Comparison of ENCODE assay signal across 1 cellular context in genomic region chr22:24156915-24157782, GRCh38.
TF ChIP-seq lines count a peak whose summit lies in the region.

No MANE protein-coding gene starts in this region.

TF ChIP-seq in HepG2, 621 proteins besides CTCF, POLR2A, EP300 and RAD21 (continued from another document and continues in another):
- TF ChIP-seq, protein P1, sequence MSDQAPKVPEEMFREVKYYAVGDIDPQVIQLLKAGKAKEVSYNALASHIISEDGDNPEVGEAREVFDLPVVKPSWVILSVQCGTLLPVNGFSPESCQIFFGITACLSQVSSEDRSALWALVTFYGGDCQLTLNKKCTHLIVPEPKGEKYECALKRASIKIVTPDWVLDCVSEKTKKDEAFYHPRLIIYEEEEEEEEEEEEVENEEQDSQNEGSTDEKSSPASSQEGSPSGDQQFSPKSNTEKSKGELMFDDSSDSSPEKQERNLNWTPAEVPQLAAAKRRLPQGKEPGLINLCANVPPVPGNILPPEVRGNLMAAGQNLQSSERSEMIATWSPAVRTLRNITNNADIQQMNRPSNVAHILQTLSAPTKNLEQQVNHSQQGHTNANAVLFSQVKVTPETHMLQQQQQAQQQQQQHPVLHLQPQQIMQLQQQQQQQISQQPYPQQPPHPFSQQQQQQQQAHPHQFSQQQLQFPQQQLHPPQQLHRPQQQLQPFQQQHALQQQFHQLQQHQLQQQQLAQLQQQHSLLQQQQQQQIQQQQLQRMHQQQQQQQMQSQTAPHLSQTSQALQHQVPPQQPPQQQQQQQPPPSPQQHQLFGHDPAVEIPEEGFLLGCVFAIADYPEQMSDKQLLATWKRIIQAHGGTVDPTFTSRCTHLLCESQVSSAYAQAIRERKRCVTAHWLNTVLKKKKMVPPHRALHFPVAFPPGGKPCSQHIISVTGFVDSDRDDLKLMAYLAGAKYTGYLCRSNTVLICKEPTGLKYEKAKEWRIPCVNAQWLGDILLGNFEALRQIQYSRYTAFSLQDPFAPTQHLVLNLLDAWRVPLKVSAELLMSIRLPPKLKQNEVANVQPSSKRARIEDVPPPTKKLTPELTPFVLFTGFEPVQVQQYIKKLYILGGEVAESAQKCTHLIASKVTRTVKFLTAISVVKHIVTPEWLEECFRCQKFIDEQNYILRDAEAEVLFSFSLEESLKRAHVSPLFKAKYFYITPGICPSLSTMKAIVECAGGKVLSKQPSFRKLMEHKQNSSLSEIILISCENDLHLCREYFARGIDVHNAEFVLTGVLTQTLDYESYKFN (CRISPR knock-in tag; conservative IDR thresholded peaks at IDR 0.05), result peak; percentile 49; the same call in 1 of the 2 replicates
- TF ChIP-seq MXI1 (IDR thresholded peaks at IDR 0.05; ENCODE audit: borderline replicate concordance, low read depth, low read length) (peak; percentile 62; the same call in 1 of the 3 replicates), ZNF124 (CRISPR knock-in tag; IDR thresholded peaks at IDR 0.05) (peak; percentile 50; the same call in 1 of the 2 replicates), ZSCAN9 (CRISPR knock-in tag; IDR thresholded peaks at IDR 0.05; ENCODE audit: borderline replicate concordance) (peak; percentile 67; the same call in 1 of the 2 replicates), ZNF24 (IDR thresholded peaks at IDR 0.05) (no peak), HMGXB3 (CRISPR knock-in tag; IDR thresholded peaks at IDR 0.05; ENCODE audit: borderline replicate concordance) (peak; percentile 42; the same call in 1 of the 2 replicates), SAP130 (CRISPR knock-in tag; IDR thresholded peaks at IDR 0.05; ENCODE audit: low read depth) (peak; percentile 72), KLF16 (CRISPR knock-in tag; IDR thresholded peaks at IDR 0.05) (0 out of 4 replicates have a peak, but pooled peaks of 1 of the 2 experiments have one; percentile 49), YEATS2 (CRISPR knock-in tag; IDR thresholded peaks at IDR 0.05; ENCODE audit: borderline replicate concordance) (peak; percentile 47; the same call in 1 of the 2 replicates), SOX6 (IDR thresholded peaks at IDR 0.05) (no peak), SOX6 (CRISPR knock-in tag; IDR thresholded peaks at IDR 0.05) (peak; percentile 53), ZNF605 (CRISPR knock-in tag; IDR thresholded peaks at IDR 0.05) (0 out of 2 replicates have a peak, but pooled peaks have one; percentile 48), ZMYM4 (CRISPR knock-in tag; IDR thresholded peaks at IDR 0.05) (peak; percentile 60), ERF (CRISPR knock-in tag; IDR thresholded peaks at IDR 0.05) (peak; percentile 66), BCL6 (CRISPR knock-in tag; IDR thresholded peaks at IDR 0.05) (no peak), HOXA3 (CRISPR knock-in tag; IDR thresholded peaks at IDR 0.05) (no peak), ZNF317 (CRISPR knock-in tag; IDR thresholded peaks at IDR 0.05) (peak; percentile 54; the same call in 1 of the 2 replicates), ZNF225 (CRISPR knock-in tag; IDR thresholded peaks at IDR 0.05) (no peak), ZNF331 (CRISPR knock-in tag; IDR thresholded peaks at IDR 0.05) (peak; percentile 52; the same call in 1 of the 2 replicates), FOXA1 (IDR thresholded peaks at IDR 0.05) (no peak), FOXA1 (CRISPR knock-in tag; IDR thresholded peaks at IDR 0.05) (peak; percentile 90), ZNF766 (CRISPR knock-in tag; IDR thresholded peaks at IDR 0.05; ENCODE audit: borderline replicate concordance) (no peak), ZNF646 (CRISPR knock-in tag; IDR thresholded peaks at IDR 0.05) (no peak), FOXA3 (CRISPR knock-in tag; IDR thresholded peaks at IDR 0.05) (peak; percentile 82), ATF7-NPFF (CRISPR knock-in tag; IDR thresholded peaks at IDR 0.05; ENCODE audit: low read depth) (no peak), POGZ (CRISPR knock-in tag; IDR thresholded peaks at IDR 0.05) (peak; percentile 36; the same call in 1 of the 2 replicates), SP1 (IDR thresholded peaks at IDR 0.05) (no peak), SP1 (CRISPR knock-in tag; IDR thresholded peaks at IDR 0.05) (peak; percentile 84), SIN3A (IDR thresholded peaks at IDR 0.05; ENCODE audit: borderline replicate concordance, low read depth, low read length) (peak; percentile 37; the same call in 1 of the 2 replicates), SMAD3 (CRISPR knock-in tag; IDR thresholded peaks at IDR 0.05) (0 out of 2 replicates have a peak, but pooled peaks have one; percentile 42), KDM5B (CRISPR knock-in tag; IDR thresholded peaks at IDR 0.05; ENCODE audit: borderline replicate concordance) (peak; percentile 51; the same call in 1 of the 2 replicates), ELF4 (CRISPR knock-in tag; IDR thresholded peaks at IDR 0.05; ENCODE audit: borderline replicate concordance) (no peak), ZNF782 (CRISPR knock-in tag; IDR thresholded peaks at IDR 0.05; ENCODE audit: borderline replicate concordance) (no peak), ZFYVE20 (CRISPR knock-in tag; IDR thresholded peaks at IDR 0.05; ENCODE audit: borderline replicate concordance, low read depth) (no peak), POLR2G (IDR thresholded peaks at IDR 0.05; ENCODE audit: low read depth, low read length) (no peak), SALL1 (CRISPR knock-in tag; IDR thresholded peaks at IDR 0.05) (peak; percentile 56; the same call in 1 of the 2 replicates), ZNF546 (CRISPR knock-in tag; conservative IDR thresholded peaks at IDR 0.05) (peak; percentile 68; the same call in 1 of the 2 replicates), CBX2 (IDR thresholded peaks at IDR 0.05; ENCODE audit: low read depth, low read length) (no peak), CBX2 (CRISPR knock-in tag; IDR thresholded peaks at IDR 0.05; ENCODE audit: low read depth) (no peak), ZNF616 (CRISPR knock-in tag; IDR thresholded peaks at IDR 0.05; ENCODE audit: low read depth) (0 out of 2 replicates have a peak, but pooled peaks have one; percentile 29), RARA (CRISPR knock-in tag; IDR thresholded peaks at IDR 0.05) (0 out of 2 replicates have a peak, but pooled peaks have one; percentile 8), ZSCAN5A (CRISPR knock-in tag; IDR thresholded peaks at IDR 0.05; ENCODE audit: borderline replicate concordance) (0 out of 2 replicates have a peak, but pooled peaks have one; percentile 2), SRSF1 (optimal IDR thresholded peaks at IDR 0.05; ENCODE audit: low read depth, low read length) (peak; percentile 55), ZNF3 (CRISPR knock-in tag; IDR thresholded peaks at IDR 0.05) (no peak), STAG1 (CRISPR knock-in tag; IDR thresholded peaks at IDR 0.05) (no peak), ZNF558 (CRISPR knock-in tag; IDR thresholded peaks at IDR 0.05; ENCODE audit: borderline replicate concordance) (no peak)
- TF ChIP-seq, protein P2, sequence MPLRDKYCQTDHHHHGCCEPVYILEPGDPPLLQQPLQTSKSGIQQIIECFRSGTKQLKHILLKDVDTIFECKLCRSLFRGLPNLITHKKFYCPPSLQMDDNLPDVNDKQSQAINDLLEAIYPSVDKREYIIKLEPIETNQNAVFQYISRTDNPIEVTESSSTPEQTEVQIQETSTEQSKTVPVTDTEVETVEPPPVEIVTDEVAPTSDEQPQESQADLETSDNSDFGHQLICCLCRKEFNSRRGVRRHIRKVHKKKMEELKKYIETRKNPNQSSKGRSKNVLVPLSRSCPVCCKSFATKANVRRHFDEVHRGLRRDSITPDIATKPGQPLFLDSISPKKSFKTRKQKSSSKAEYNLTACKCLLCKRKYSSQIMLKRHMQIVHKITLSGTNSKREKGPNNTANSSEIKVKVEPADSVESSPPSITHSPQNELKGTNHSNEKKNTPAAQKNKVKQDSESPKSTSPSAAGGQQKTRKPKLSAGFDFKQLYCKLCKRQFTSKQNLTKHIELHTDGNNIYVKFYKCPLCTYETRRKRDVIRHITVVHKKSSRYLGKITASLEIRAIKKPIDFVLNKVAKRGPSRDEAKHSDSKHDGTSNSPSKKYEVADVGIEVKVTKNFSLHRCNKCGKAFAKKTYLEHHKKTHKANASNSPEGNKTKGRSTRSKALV (CRISPR knock-in tag; IDR thresholded peaks at IDR 0.05), result 0 out of 2 replicates have a peak, but pooled peaks have one; percentile 74
- TF ChIP-seq, protein P3, sequence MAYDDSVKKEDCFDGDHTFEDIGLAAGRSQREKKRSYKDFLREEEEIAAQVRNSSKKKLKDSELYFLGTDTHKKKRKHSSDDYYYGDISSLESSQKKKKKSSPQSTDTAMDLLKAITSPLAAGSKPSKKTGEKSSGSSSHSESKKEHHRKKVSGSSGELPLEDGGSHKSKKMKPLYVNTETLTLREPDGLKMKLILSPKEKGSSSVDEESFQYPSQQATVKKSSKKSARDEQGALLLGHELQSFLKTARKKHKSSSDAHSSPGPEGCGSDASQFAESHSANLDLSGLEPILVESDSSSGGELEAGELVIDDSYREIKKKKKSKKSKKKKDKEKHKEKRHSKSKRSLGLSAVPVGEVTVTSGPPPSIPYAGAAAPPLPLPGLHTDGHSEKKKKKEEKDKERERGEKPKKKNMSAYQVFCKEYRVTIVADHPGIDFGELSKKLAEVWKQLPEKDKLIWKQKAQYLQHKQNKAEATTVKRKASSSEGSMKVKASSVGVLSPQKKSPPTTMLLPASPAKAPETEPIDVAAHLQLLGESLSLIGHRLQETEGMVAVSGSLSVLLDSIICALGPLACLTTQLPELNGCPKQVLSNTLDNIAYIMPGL (CRISPR knock-in tag; IDR thresholded peaks at IDR 0.05; ENCODE audit: borderline replicate concordance in 1 of 2, low read depth in 1 of 2), result peak; percentile 79 to 83; a peak in 3 of 4 replicates
